1 cellular context compared by ENCODE assay signal in the genomic region with DNA sequence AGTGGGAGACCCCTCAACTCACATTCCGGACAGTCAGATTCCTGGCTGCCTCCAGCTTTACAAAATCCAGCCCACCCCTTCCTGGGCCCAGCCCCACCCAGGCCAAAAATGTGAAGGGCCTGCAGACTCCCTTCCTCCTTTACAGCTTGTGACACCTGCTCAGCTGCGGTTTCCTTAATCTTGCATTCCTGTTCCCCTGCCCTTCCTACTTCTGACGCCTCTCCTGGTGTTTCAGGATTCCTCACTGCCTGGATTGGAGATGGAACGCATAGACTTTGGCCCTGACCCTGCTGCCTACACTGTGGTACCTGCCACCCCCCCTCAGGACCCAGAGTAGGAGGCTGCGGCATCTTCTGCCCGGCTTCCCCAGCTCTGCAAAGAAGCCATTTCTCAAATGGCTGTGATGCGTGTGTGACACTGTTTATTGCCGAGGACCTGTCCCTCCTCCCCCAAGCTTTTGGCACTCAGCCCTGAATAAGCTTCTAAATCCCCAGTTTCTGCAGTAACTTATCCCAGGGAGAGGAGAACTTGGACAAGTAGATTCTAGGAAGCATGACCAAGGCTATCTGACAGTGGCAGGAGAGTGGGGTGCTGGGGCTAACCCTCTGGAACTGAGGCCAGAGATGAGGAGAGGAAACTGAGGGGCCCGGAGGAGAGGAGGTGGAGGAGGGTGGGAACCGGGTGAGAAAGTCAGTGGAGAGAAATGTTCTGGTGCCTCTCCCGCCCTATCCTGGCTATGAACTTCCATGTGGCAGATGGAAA.
TF ChIP-seq lines count a peak whose summit lies in the region.

No MANE protein-coding gene starts in this region.

TF ChIP-seq in H1, 55 proteins besides CTCF, POLR2A, EP300 and RAD21:
- TF ChIP-seq ASH2L (IDR thresholded peaks at IDR 0.05; ENCODE audit: low read length), result no peak
